Comparison of ENCODE assay signal across 8 cellular contexts in the genomic region with DNA sequence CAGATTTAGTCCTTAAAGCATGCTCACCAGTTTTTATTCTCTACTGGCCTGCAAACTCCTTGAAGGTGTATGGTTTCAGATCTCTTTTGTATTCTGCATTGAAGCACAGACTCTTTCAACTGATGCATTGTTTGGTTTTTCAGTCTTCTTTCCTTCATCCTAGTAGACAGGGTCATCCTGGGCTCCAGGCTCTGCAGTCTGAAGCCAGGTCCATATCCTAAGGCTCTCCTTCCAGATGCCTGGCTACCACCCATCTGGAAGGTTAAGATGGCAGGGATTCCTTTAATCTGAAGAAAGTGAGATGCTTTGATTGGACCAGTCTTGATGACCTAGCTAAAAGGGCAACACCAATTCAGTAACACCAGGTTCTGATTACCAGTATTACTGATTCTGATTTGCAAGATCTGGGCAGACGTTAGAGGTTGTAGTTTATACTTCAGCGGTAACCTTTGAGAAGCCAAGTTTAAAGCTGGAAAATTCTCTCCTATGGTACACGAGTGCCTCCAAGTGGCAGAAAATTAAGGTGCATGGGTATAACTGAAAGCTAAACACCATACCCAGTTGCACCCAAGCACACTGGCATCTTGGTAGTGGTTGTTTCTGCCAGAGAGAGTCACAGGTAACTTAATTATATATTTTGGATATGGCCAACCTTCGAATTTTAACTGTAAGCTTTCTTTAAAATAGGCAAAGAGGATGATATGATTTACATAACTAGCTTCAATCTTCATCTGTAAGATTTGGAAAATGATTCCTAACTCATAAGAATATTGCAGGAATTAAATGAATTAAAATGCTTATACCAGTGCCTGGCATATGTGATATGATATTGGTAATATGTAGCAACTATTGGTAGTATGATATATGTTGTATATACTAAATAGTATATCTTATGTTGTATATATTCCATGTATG.
DNase-seq lines count a peak whose midpoint lies in the region; ATAC-seq, FAIRE-seq and TF ChIP-seq lines count a peak whose summit lies in the region.

No MANE protein-coding gene starts in this region.

- no peak overlapping the region for H3K4me3 Mint-ChIP-seq in GM23338

- H3K36me3 ChIP-seq in GM23338 (ENCODE audit: insufficient read depth), result no peaks in the 10 kb centered on the region

- H3F3A ChIP-seq in GM23338 (replicated peaks; ENCODE audit: low read depth), result no peaks in the 10 kb centered on the region

- no peak overlapping the region for H3K4me2 ChIP-seq in GM23338

- H3K27ac Mint-ChIP-seq in GM23338, result no peak overlapping the region

- H3K27me3 ChIP-seq in GM23338 (ENCODE audit: insufficient read depth), result no peaks in the 10 kb centered on the region

- FAIRE-seq in GM12892 (lab: Jason Lieb, UNC), result no peak

- no peaks in the 10 kb centered on the region; the same call in 2 of the 3 replicates for H3K4me1 Mint-ChIP-seq in GM23338

- TF ChIP-seq POLR2A in GM12892 (IDR thresholded peaks at IDR 0.05; ENCODE audit: low read depth, low read length), result no peak

- H3K9me3 Mint-ChIP-seq in GM23338, result peaks cover under 1% of the 10 kb centered on the region; the same call in 1 of the 3 replicates

- TF ChIP-seq CTCF in AG10803 (conservative IDR thresholded peaks at IDR 0.05; ENCODE audit: low read length), result peak; percentile 61
- TF ChIP-seq CTCF in GM23338 (conservative IDR thresholded peaks at IDR 0.05; ENCODE audit: low read depth in 2 of 2), result peak; percentile 85 to 87

- no peak overlapping the region for H3K27ac ChIP-seq in GM23338 (ENCODE audit: low read depth)

- H2AFZ ChIP-seq in GM23338, result peak overlapping the region; percentile 90

- no peaks in the 10 kb centered on the region for H3K27me3 Mint-ChIP-seq in GM23338 (ENCODE audit: insufficient read depth, low read depth, poor library complexity)

- H3K4me3 ChIP-seq in AG10803 (ENCODE audit: low read length) (no peak overlapping the region), GM23338 (no peak overlapping the region)

- no peaks in the 10 kb centered on the region for H3K36me3 Mint-ChIP-seq in GM23338 (ENCODE audit: low read depth)

- peak; percentile 92 for ATAC-seq in GM23338
- ATAC-seq in GM19324 (IDR thresholded peaks at IDR 0.05; ENCODE audit: low FRiP score, unreplicated experiment), result no peak

- no peaks in the 10 kb centered on the region for H3K79me2 ChIP-seq in GM23338 (replicated peaks; ENCODE audit: insufficient read depth)

- DNase-seq in AG10803 (ENCODE audit: low read depth) (peak; percentile 8), GM23338 (ENCODE audit: low spot score) (peak; percentile 73), NCI-H526 treated with DMSO at 0.1 percent for 48 hours (lab: John Stamatoyannopoulos, UW) (peak; percentile 39), cerebellar cortex (ENCODE audit: low spot score) (peak; percentile 49), medulla oblongata (ENCODE audit: extremely low spot score) (peak; percentile 59), GM12892 (ENCODE audit: insufficient read length) (no peak)
- no peak for DNase-seq in activated CD8-positive, alpha-beta memory T cell treated with anti-CD3 and anti-CD28 coated beads, Interleukin-2, amount 50 U/mL, for 48 hours

- H3K9me2 ChIP-seq in GM23338 (ENCODE audit: insufficient read depth), result no peaks in the 10 kb centered on the region

- no peaks in the 10 kb centered on the region for H4K20me1 ChIP-seq in GM23338 (replicated peaks; ENCODE audit: insufficient read depth)

- no peaks in the 10 kb centered on the region for H3K4me1 ChIP-seq in GM23338 (ENCODE audit: insufficient read depth)

TF ChIP-seq in GM23338, 12 proteins besides CTCF, POLR2A, EP300 and RAD21:
- no peak for TF ChIP-seq POLR2AphosphoS5 (IDR thresholded peaks at IDR 0.05; ENCODE audit: low read depth)
- TF ChIP-seq, protein P1, sequence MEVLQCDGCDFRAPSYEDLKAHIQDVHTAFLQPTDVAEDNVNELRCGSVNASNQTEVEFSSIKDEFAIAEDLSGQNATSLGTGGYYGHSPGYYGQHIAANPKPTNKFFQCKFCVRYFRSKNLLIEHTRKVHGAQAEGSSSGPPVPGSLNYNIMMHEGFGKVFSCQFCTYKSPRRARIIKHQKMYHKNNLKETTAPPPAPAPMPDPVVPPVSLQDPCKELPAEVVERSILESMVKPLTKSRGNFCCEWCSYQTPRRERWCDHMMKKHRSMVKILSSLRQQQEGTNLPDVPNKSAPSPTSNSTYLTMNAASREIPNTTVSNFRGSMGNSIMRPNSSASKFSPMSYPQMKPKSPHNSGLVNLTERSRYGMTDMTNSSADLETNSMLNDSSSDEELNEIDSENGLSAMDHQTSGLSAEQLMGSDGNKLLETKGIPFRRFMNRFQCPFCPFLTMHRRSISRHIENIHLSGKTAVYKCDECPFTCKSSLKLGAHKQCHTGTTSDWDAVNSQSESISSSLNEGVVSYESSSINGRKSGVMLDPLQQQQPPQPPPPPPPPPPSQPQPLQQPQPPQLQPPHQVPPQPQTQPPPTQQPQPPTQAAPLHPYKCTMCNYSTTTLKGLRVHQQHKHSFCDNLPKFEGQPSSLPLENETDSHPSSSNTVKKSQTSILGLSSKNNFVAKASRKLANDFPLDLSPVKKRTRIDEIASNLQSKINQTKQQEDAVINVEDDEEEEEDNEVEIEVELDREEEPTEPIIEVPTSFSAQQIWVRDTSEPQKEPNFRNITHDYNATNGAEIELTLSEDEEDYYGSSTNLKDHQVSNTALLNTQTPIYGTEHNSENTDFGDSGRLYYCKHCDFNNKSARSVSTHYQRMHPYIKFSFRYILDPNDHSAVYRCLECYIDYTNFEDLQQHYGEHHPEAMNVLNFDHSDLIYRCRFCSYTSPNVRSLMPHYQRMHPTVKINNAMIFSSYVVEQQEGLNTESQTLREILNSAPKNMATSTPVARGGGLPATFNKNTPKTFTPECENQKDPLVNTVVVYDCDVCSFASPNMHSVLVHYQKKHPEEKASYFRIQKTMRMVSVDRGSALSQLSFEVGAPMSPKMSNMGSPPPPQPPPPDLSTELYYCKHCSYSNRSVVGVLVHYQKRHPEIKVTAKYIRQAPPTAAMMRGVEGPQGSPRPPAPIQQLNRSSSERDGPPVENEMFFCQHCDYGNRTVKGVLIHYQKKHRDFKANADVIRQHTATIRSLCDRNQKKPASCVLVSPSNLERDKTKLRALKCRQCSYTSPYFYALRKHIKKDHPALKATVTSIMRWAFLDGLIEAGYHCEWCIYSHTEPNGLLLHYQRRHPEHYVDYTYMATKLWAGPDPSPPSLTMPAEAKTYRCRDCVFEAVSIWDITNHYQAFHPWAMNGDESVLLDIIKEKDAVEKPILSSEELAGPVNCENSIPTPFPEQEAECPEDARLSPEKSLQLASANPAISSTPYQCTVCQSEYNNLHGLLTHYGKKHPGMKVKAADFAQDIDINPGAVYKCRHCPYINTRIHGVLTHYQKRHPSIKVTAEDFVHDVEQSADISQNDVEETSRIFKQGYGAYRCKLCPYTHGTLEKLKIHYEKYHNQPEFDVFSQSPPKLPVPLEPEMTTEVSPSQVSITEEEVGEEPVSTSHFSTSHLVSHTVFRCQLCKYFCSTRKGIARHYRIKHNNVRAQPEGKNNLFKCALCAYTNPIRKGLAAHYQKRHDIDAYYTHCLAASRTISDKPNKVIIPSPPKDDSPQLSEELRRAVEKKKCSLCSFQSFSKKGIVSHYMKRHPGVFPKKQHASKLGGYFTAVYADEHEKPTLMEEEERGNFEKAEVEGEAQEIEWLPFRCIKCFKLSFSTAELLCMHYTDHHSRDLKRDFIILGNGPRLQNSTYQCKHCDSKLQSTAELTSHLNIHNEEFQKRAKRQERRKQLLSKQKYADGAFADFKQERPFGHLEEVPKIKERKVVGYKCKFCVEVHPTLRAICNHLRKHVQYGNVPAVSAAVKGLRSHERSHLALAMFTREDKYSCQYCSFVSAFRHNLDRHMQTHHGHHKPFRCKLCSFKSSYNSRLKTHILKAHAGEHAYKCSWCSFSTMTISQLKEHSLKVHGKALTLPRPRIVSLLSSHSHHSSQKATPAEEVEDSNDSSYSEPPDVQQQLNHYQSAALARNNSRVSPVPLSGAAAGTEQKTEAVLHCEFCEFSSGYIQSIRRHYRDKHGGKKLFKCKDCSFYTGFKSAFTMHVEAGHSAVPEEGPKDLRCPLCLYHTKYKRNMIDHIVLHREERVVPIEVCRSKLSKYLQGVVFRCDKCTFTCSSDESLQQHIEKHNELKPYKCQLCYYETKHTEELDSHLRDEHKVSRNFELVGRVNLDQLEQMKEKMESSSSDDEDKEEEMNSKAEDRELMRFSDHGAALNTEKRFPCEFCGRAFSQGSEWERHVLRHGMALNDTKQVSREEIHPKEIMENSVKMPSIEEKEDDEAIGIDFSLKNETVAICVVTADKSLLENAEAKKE (CRISPR knock-in tag; IDR thresholded peaks at IDR 0.05), result peak; percentile 50; the same call in 1 of the 2 replicates

Comparison
In these comparisons a context has a peak if more than half of its experiments do, and no peak if none do; other contexts are left out.
1. DNase-seq: peak in AG10803 (single experiment), GM23338 (single experiment), NCI-H526 treated with DMSO at 0.1 percent for 48 hours (single experiment), cerebellar cortex (single experiment) and medulla oblongata (single experiment); none in GM12892 (single experiment) and activated CD8-positive, alpha-beta memory T cell treated with anti-CD3 and anti-CD28 coated beads, Interleukin-2, amount 50 U/mL, for 48 hours (single experiment).